In genomic region chr1:6087402-6087772, GRCh38 we compare ENCODE assay signal across 28 cellular contexts.
"Had no signal": no experiment of that assay in that cellular context is flagged by ENCODE, and none has a peak within 500 bp of the region (broad histone marks: within the 10 kb centered on the region; RNA-seq: fewer than 3 reads in every experiment).

No MANE protein-coding gene starts in this region.

- H3K36me3 Mint-ChIP-seq: mesothelial cell of epicardium had no signal

- H3K27me3 Mint-ChIP-seq: activated CD4-positive, alpha-beta memory T cell treated with anti-CD3 and anti-CD28 coated beads for 36 hours; activated CD4-positive, alpha-beta T cell treated with anti-CD3 and anti-CD28 coated beads, Interleukin-2, amount 10 ng/mL, durations not matched to agents 24 days and 14 days; activated naive CD8-positive, alpha-beta T cell treated with anti-CD3 and anti-CD28 coated beads, Interleukin-2, amount 10 ng/mL, durations not matched to agents 7 days and 5 days; naive B cell; stimulated activated naive CD8-positive, alpha-beta T cell treated with anti-CD3 and anti-CD28 coated beads, Interleukin-15, amount 100 ng/mL, for 72 hours had no signal

- H3K9me3 Mint-ChIP-seq: activated CD4-positive, alpha-beta memory T cell treated with anti-CD3 and anti-CD28 coated beads for 36 hours; activated CD4-positive, alpha-beta T cell treated with anti-CD3 and anti-CD28 coated beads, Interleukin-2, amount 10 ng/mL, durations not matched to agents 24 days and 14 days; activated naive CD8-positive, alpha-beta T cell treated with anti-CD3 and anti-CD28 coated beads, Interleukin-2, amount 10 ng/mL, durations not matched to agents 7 days and 5 days; activated T-helper 2 cell treated with anti-CD3 and anti-CD28 coated beads, Interferon-gamma antibody, Interleukin-2, Interleukin-4, amounts not matched to agents 10 μg/mL and 5 μg/mL and 100 μg/mL, durations not matched to agents 14 hours and 24 hours and 36 hours; immature natural killer cell; mesothelial cell of epicardium; naive B cell; neural crest cell; stimulated activated naive CD8-positive, alpha-beta T cell treated with anti-CD3 and anti-CD28 coated beads, Interleukin-15, amount 100 ng/mL, for 72 hours had no signal

- H3K36me3 ChIP-seq: pancreas, prostate gland, vagina had no signal

- H3K27ac ChIP-seq: pancreas, prostate gland, SK-N-MC, skin epidermis, upper lobe of left lung, vagina had no signal

- DNase-seq: activated CD4-positive, alpha-beta memory T cell treated with anti-CD3 and anti-CD28 coated beads for 36 hours; activated CD4-positive, alpha-beta T cell treated with anti-CD3 and anti-CD28 coated beads, Interleukin-2, amount 10 ng/mL, durations not matched to agents 24 days and 14 days; activated CD4-positive, CD25-positive, alpha-beta regulatory T cell treated with anti-CD3 and anti-CD28 coated beads, Interleukin-2, amount 50 U/mL, for 72 hours; activated naive CD4-positive, alpha-beta T cell treated with Interleukin-2 at 50 U/mL for 16 hours; activated naive CD8-positive, alpha-beta T cell treated with anti-CD3 and anti-CD28 coated beads, Interleukin-2, amount 10 ng/mL, durations not matched to agents 7 days and 5 days; amniotic stem cell; central memory CD4-positive, alpha-beta T cell; effector memory CD4-positive, alpha-beta T cell; immature natural killer cell; kidney; left colon; naive B cell; retina; stimulated activated CD4-positive, alpha-beta T cell treated with anti-CD3 and anti-CD28 coated beads, Interleukin-12 subunit alpha, Interleukin-12 subunit beta, amount 100 ng/mL, for 4 hours; stimulated activated CD4-positive, alpha-beta T cell treated with anti-CD3 and anti-CD28 coated beads, Interleukin-4, amount 100 ng/mL, for 1 hour; stimulated activated naive CD8-positive, alpha-beta T cell treated with anti-CD3 and anti-CD28 coated beads, Interleukin-15, amount 100 ng/mL, for 72 hours; substantia nigra; T1000 had no signal

- H3K4me1 Mint-ChIP-seq: activated CD4-positive, alpha-beta T cell treated with anti-CD3 and anti-CD28 coated beads, Interleukin-2, amount 10 ng/mL, durations not matched to agents 24 days and 14 days; activated naive CD8-positive, alpha-beta T cell treated with anti-CD3 and anti-CD28 coated beads, Interleukin-2, amount 10 ng/mL, durations not matched to agents 7 days and 5 days; mesothelial cell of epicardium had no signal

- H3K4me3 Mint-ChIP-seq: activated CD4-positive, alpha-beta memory T cell treated with anti-CD3 and anti-CD28 coated beads for 36 hours; activated CD4-positive, alpha-beta T cell treated with anti-CD3 and anti-CD28 coated beads, Interleukin-2, amount 10 ng/mL, durations not matched to agents 24 days and 14 days; activated naive CD8-positive, alpha-beta T cell treated with anti-CD3 and anti-CD28 coated beads, Interleukin-2, amount 10 ng/mL, durations not matched to agents 7 days and 5 days; immature natural killer cell; mesothelial cell of epicardium; naive B cell; neural crest cell; stimulated activated naive CD8-positive, alpha-beta T cell treated with anti-CD3 and anti-CD28 coated beads, Interleukin-15, amount 100 ng/mL, for 72 hours had no signal

- H3K9me3 ChIP-seq: pancreas, prostate gland, upper lobe of left lung, vagina had no signal

- H3K4me3 ChIP-seq: pancreas, prostate gland, SK-N-MC, skin epidermis, upper lobe of left lung, vagina had no signal

- H3K27me3 ChIP-seq: pancreas, upper lobe of left lung, vagina had no signal

- ATAC-seq: left colon; pancreas; sciatic nerve; stimulated activated naive CD8-positive, alpha-beta T cell treated with anti-CD3 and anti-CD28 coated beads, Interleukin-15, amount 100 ng/mL, for 72 hours had no signal

- H3K4me1 ChIP-seq: pancreas, upper lobe of left lung had no signal

- H3K27ac Mint-ChIP-seq: activated CD4-positive, alpha-beta memory T cell treated with anti-CD3 and anti-CD28 coated beads for 36 hours; activated CD4-positive, alpha-beta T cell treated with anti-CD3 and anti-CD28 coated beads, Interleukin-2, amount 10 ng/mL, durations not matched to agents 24 days and 14 days; activated naive CD8-positive, alpha-beta T cell treated with anti-CD3 and anti-CD28 coated beads, Interleukin-2, amount 10 ng/mL, durations not matched to agents 7 days and 5 days; immature natural killer cell; mesothelial cell of epicardium had no signal
